In genomic region chr21:31159808-31160207, GRCh38 we compare ENCODE assay signal across 12 cellular contexts.
DNase-seq lines count a peak whose midpoint lies in the region; ATAC-seq and TF ChIP-seq lines count a peak whose summit lies in the region.
"Had no signal": no experiment of that assay in that cellular context is flagged by ENCODE, and none has a peak within 500 bp of the region (broad histone marks: within the 10 kb centered on the region; RNA-seq: fewer than 3 reads in every experiment).

No MANE protein-coding gene starts in this region.

- POLR2A ChIA-PET in activated CD4-positive, alpha-beta T cell treated with anti-CD3 and anti-CD28 coated beads for 36 hours (lab: Charles Lee), result interaction anchor here (0.5 kb wide), 1 partner anchor 259 kb away, joined by 3 read pairs; no protein-coding TSS in a partner anchor

- H3K9me3 Mint-ChIP-seq in activated CD4-positive, alpha-beta T cell treated with anti-CD3 and anti-CD28 coated beads for 36 hours (ENCODE audit: low read depth), result peaks cover 9% of the 10 kb centered on the region
- peaks cover 17% of the 10 kb centered on the region for H3K9me3 Mint-ChIP-seq in activated T-helper 2 cell treated with anti-CD3 and anti-CD28 coated beads, Interferon-gamma antibody, Interleukin-2, Interleukin-4, amounts not matched to agents 10 μg/mL and 5 μg/mL and 100 μg/mL, durations not matched to agents 14 hours and 24 hours and 36 hours

- H3K4me3 Mint-ChIP-seq in activated CD4-positive, alpha-beta T cell treated with anti-CD3 and anti-CD28 coated beads for 36 hours, result peak overlapping the region; percentile 19
- H3K4me3 Mint-ChIP-seq in activated T-helper 2 cell treated with anti-CD3 and anti-CD28 coated beads, Interferon-gamma antibody, Interleukin-2, Interleukin-4, amounts not matched to agents 10 μg/mL and 5 μg/mL and 100 μg/mL, durations not matched to agents 14 hours and 24 hours and 36 hours (ENCODE audit: low read depth), result peak overlapping the region; percentile 74
- H3K4me3 Mint-ChIP-seq: natural killer cell treated with Interleukin-12 subunit alpha and Interleukin-12 subunit beta and Interleukin-15 and Interleukin-18, amount 100 ng/mL, for 72 hours had no signal

- H3K4me3 ChIP-seq in iPS-20b (ENCODE audit: low read length), result peak overlapping the region; percentile 65
- peak overlapping the region; percentile 12 for H3K4me3 ChIP-seq in suprapubic skin
- no peak overlapping the region for H3K4me3 ChIP-seq in right cardiac atrium (ENCODE audit: low read length)
- H3K4me3 ChIP-seq: SK-N-MC had no signal

- H3K4me1 Mint-ChIP-seq in activated CD4-positive, alpha-beta T cell treated with anti-CD3 and anti-CD28 coated beads for 36 hours, result peaks cover 82% of the 10 kb centered on the region
- peaks cover 52% of the 10 kb centered on the region for H3K4me1 Mint-ChIP-seq in activated T-helper 2 cell treated with anti-CD3 and anti-CD28 coated beads, Interferon-gamma antibody, Interleukin-2, Interleukin-4, amounts not matched to agents 10 μg/mL and 5 μg/mL and 100 μg/mL, durations not matched to agents 14 hours and 24 hours and 36 hours (ENCODE audit: low read depth)

- peak overlapping the region; percentile 33; the same call in 1 of the 2 replicates for H3K9ac ChIP-seq in iPS-20b (ENCODE audit: low read depth, low read length)

- WGBS in suprapubic skin, result 78% methylated on average over 5 of the region's 5 CpGs
- WGBS in right cardiac atrium, result 73% methylated on average over 5 of the region's 5 CpGs

- H3K36me3 Mint-ChIP-seq in activated CD4-positive, alpha-beta T cell treated with anti-CD3 and anti-CD28 coated beads for 36 hours (ENCODE audit: low read depth), result peaks cover 58% of the 10 kb centered on the region
- peaks cover 72% of the 10 kb centered on the region for H3K36me3 Mint-ChIP-seq in activated T-helper 2 cell treated with anti-CD3 and anti-CD28 coated beads, Interferon-gamma antibody, Interleukin-2, Interleukin-4, amounts not matched to agents 10 μg/mL and 5 μg/mL and 100 μg/mL, durations not matched to agents 14 hours and 24 hours and 36 hours (ENCODE audit: low read depth)

- H3K27me3 ChIP-seq in iPS-20b (ENCODE audit: insufficient read depth, low read length) (no peaks in the 10 kb centered on the region), suprapubic skin (no peaks in the 10 kb centered on the region), right cardiac atrium (ENCODE audit: control insufficient read depth, insufficient read depth) (no peaks in the 10 kb centered on the region)

- CTCF ChIA-PET in activated CD4-positive, alpha-beta T cell treated with anti-CD3 and anti-CD28 coated beads for 36 hours (lab: Charles Lee), result interaction anchor here (0.6 to 2.3 kb wide), 5 partner anchors 13 to 61 kb away, joined by 3 to 11 read pairs (median 3); no protein-coding TSS in a partner anchor

- no peak for TF ChIP-seq POLR2A in suprapubic skin (IDR thresholded peaks at IDR 0.05)

- ATAC-seq in activated CD4-positive, alpha-beta T cell treated with anti-CD3 and anti-CD28 coated beads for 36 hours, result no peak
- no peak for ATAC-seq in GM18907 (IDR thresholded peaks at IDR 0.05; ENCODE audit: unreplicated experiment)
- ATAC-seq in right cardiac atrium, result no peak
- ATAC-seq: natural killer cell treated with Interleukin-12 subunit alpha and Interleukin-12 subunit beta and Interleukin-15 and Interleukin-18, amount 100 ng/mL, for 72 hours had no signal

- H3K36me3 ChIP-seq in iPS-20b (ENCODE audit: insufficient read depth, low read depth, low read length) (0 out of 2 replicates have a peak, but pooled peaks cover 5% of the 10 kb centered on the region), suprapubic skin (peaks cover 23% of the 10 kb centered on the region)

- H3K4me1 ChIP-seq in iPS-20b (ENCODE audit: insufficient read depth, low read length) (peaks cover 41% of the 10 kb centered on the region; the same call in 1 of the 2 replicates), suprapubic skin (peaks cover 10% of the 10 kb centered on the region), right cardiac atrium (ENCODE audit: control insufficient read depth, insufficient read depth, low read length) (no peaks in the 10 kb centered on the region)

- H3K27ac ChIP-seq in iPS-20b (ENCODE audit: low read length) (no peak overlapping the region), suprapubic skin (no peak overlapping the region), right cardiac atrium (ENCODE audit: low read length) (no peak overlapping the region)
- H3K27ac ChIP-seq: SK-N-MC had no signal

- no peak for TF ChIP-seq CTCF in suprapubic skin (IDR thresholded peaks at IDR 0.05)

- intact Hi-C loops in activated CD4-positive, alpha-beta T cell treated with anti-CD3 and anti-CD28 coated beads for 36 hours (cut with DNase I, micrococcal nuclease), result loop anchor here in 1 of 2 experiments (2.0 kb wide), 1 partner anchor 27 kb away; no protein-coding TSS in a partner anchor
- intact Hi-C loops in activated T-helper 2 cell treated with anti-CD3 and anti-CD28 coated beads, Interferon-gamma antibody, Interleukin-2, Interleukin-4, amounts not matched to agents 10 μg/mL and 5 μg/mL and 100 μg/mL, durations not matched to agents 14 hours and 24 hours and 36 hours (cut with micrococcal nuclease), result loop anchor here (2.0 kb wide), 2 partner anchors 17 to 27 kb away; no protein-coding TSS in a partner anchor
- intact Hi-C loops in right cardiac atrium (cut with DNase I), result loop anchor here in 1 of 4 donors (10.0 kb wide), 1 partner anchor 45 kb away; no protein-coding TSS in a partner anchor

- TF ChIP-seq EP300 in suprapubic skin (IDR thresholded peaks at IDR 0.05), result no peak

- no peak for DNase-seq in activated CD4-positive, alpha-beta T cell treated with anti-CD3 and anti-CD28 coated beads for 36 hours
- DNase-seq in activated CD4-positive, alpha-beta T cell treated with anti-CD3 and anti-CD28 coated beads, Interleukin-2, amount 50 U/mL, for 48 hours, result no peak
- DNase-seq in activated T-helper 2 cell treated with anti-CD3 and anti-CD28 coated beads, Interferon-gamma antibody, Interleukin-2, Interleukin-4, amounts not matched to agents 10 μg/mL and 5 μg/mL and 100 μg/mL, durations not matched to agents 14 hours and 24 hours and 36 hours (ENCODE audit: low spot score), result no peak
- DNase-seq in suprapubic skin (ENCODE audit: low spot score in 2 of 2) (no peak), right cardiac atrium (no peak), NCI-H1694 (lab: John Stamatoyannopoulos, UW) (no peak)
- DNase-seq: dermis blood vessel endothelial cell, GOT3 had no signal

- no peaks in the 10 kb centered on the region for H3K27me3 Mint-ChIP-seq in activated CD4-positive, alpha-beta T cell treated with anti-CD3 and anti-CD28 coated beads for 36 hours
- no peaks in the 10 kb centered on the region for H3K27me3 Mint-ChIP-seq in activated T-helper 2 cell treated with anti-CD3 and anti-CD28 coated beads, Interferon-gamma antibody, Interleukin-2, Interleukin-4, amounts not matched to agents 10 μg/mL and 5 μg/mL and 100 μg/mL, durations not matched to agents 14 hours and 24 hours and 36 hours (ENCODE audit: low read depth)

- peak overlapping the region; percentile 70 for H3K27ac Mint-ChIP-seq in activated CD4-positive, alpha-beta T cell treated with anti-CD3 and anti-CD28 coated beads for 36 hours
- peak overlapping the region; percentile 52 for H3K27ac Mint-ChIP-seq in activated T-helper 2 cell treated with anti-CD3 and anti-CD28 coated beads, Interferon-gamma antibody, Interleukin-2, Interleukin-4, amounts not matched to agents 10 μg/mL and 5 μg/mL and 100 μg/mL, durations not matched to agents 14 hours and 24 hours and 36 hours
- H3K27ac Mint-ChIP-seq: natural killer cell treated with Interleukin-12 subunit alpha and Interleukin-12 subunit beta and Interleukin-15 and Interleukin-18, amount 100 ng/mL, for 72 hours had no signal

- peaks cover 15% of the 10 kb centered on the region; the same call in 1 of the 2 replicates for H3K9me3 ChIP-seq in iPS-20b (ENCODE audit: insufficient read depth, low read depth, low read length)
- peaks cover 13% of the 10 kb centered on the region for H3K9me3 ChIP-seq in suprapubic skin
- H3K9me3 ChIP-seq in right cardiac atrium (ENCODE audit: control insufficient read depth, low read length), result peaks cover 4% of the 10 kb centered on the region
